In the genomic region with DNA sequence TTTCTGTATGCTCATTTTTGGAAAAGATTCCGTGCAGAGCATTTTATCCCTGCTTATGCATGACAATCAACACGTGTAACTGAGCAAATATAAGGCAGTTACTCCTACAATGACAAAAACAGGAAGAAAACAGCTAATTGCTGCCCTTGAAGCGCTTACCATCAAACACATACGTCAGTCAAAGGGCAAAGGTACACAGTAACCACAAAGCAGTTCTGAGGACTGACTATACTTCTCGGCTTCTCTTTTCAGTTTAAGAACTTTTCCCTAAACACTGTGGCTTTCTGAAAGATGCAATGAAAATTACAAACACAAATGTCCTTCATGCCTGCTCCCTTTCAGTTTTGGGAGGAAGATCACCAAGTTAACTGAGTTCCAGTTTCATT, we compare ENCODE assay signal across 10 cellular contexts.
DNase-seq lines count a peak whose midpoint lies in the region; ATAC-seq and TF ChIP-seq lines count a peak whose summit lies in the region.
"Had no signal": no experiment of that assay in that cellular context is flagged by ENCODE, and none has a peak within 500 bp of the region (broad histone marks: within the 10 kb centered on the region; RNA-seq: fewer than 3 reads in every experiment).

No MANE protein-coding gene starts in this region.

- no peak overlapping the region for H3K4me3 ChIP-seq in trophoblast cell (ENCODE audit: low read depth, low read length)
- H3K4me3 ChIP-seq: adrenal gland, lower lobe of right lung had no signal

- no peak overlapping the region for H4K8ac ChIP-seq in trophoblast cell (ENCODE audit: low read depth, low read length)

- H3K14ac ChIP-seq in trophoblast cell (ENCODE audit: low read length) = no peak overlapping the region

- intact Hi-C loops in Calu3 (cut with micrococcal nuclease; ENCODE audit: unreplicated experiment) = no loop called here

- H4K12ac ChIP-seq in trophoblast cell (ENCODE audit: low read depth, low read length) = no peak overlapping the region

- no peak overlapping the region for H2AK5ac ChIP-seq in trophoblast cell (ENCODE audit: low read length)

- H4K91ac ChIP-seq in trophoblast cell (ENCODE audit: low read depth, low read length) = no peak overlapping the region

- H3K9me3 ChIP-seq in trophoblast cell (ENCODE audit: insufficient read depth, low read depth, low read length) = no peaks in the 10 kb centered on the region
- H3K9me3 ChIP-seq: adrenal gland, lower lobe of right lung had no signal

- no TSS peak for BruUV-seq in Calu3 (replicated peaks; lab: Mats Ljungman, UMichigan)

- H3K36me3 Mint-ChIP-seq in Calu3 (ENCODE audit: insufficient read depth, unreplicated experiment) (peaks cover 52% of the 10 kb centered on the region), IgD-negative memory B cell (peaks cover 19% of the 10 kb centered on the region), chondrocyte (ENCODE audit: low read depth) (peaks cover 37% of the 10 kb centered on the region), osteocyte (ENCODE audit: unreplicated experiment) (peaks cover 70% of the 10 kb centered on the region)

- WGBS in trophoblast cell (ENCODE audit: extremely low coverage, insufficient coverage, insufficient read length) = no CpG with 5 or more reads among the region's 5 CpGs

- H3K4me1 Mint-ChIP-seq in Calu3 (ENCODE audit: low read depth, unreplicated experiment) (peaks cover 43% of the 10 kb centered on the region), IgD-negative memory B cell (peaks cover 3 to 28% (median 9%) of the 10 kb centered on the region in 3 donors), chondrocyte (ENCODE audit: low read depth) (peaks cover 61% of the 10 kb centered on the region), osteocyte (ENCODE audit: unreplicated experiment) (peaks cover 59% of the 10 kb centered on the region)

- no peak overlapping the region for H2BK12ac ChIP-seq in trophoblast cell (ENCODE audit: low read length)

- H3K79me1 ChIP-seq in trophoblast cell (ENCODE audit: low read length) = peaks cover 2% of the 10 kb centered on the region

- H3K9ac ChIP-seq in trophoblast cell (ENCODE audit: low read length) = no peak overlapping the region

- no peak overlapping the region for H3K4me2 ChIP-seq in trophoblast cell (ENCODE audit: low read length)

- no peak overlapping the region for H3K23ac ChIP-seq in trophoblast cell (ENCODE audit: low read length)

- H3K27me3 ChIP-seq in trophoblast cell (ENCODE audit: insufficient read depth, low read length) = no peaks in the 10 kb centered on the region
- H3K27me3 ChIP-seq: adrenal gland had no signal

- H3K4me1 ChIP-seq in trophoblast cell (ENCODE audit: control insufficient read depth in 1 of 2, insufficient read depth in 2 of 2, low read length in 2 of 2) = peaks cover 0 to 4% of the 10 kb centered on the region in 2 experiments

- H3K79me2 ChIP-seq in trophoblast cell (ENCODE audit: control insufficient read depth, insufficient read depth, low read length, poor library complexity) = no peaks in the 10 kb centered on the region

- no peaks in the 10 kb centered on the region for H3K27me3 Mint-ChIP-seq in Calu3 (ENCODE audit: unreplicated experiment)
- H3K27me3 Mint-ChIP-seq in IgD-negative memory B cell = no peaks in the 10 kb centered on the region
- H3K27me3 Mint-ChIP-seq in chondrocyte (ENCODE audit: low read depth) = no peaks in the 10 kb centered on the region
- H3K27me3 Mint-ChIP-seq in osteocyte (ENCODE audit: unreplicated experiment) = no peaks in the 10 kb centered on the region

- H3K9me3 Mint-ChIP-seq in Calu3 (ENCODE audit: low read depth, unreplicated experiment) (peaks cover 2% of the 10 kb centered on the region), IgD-negative memory B cell (no peaks in the 10 kb centered on the region), chondrocyte (ENCODE audit: low read depth) (no peaks in the 10 kb centered on the region), osteocyte (ENCODE audit: unreplicated experiment) (no peaks in the 10 kb centered on the region)

- no peak overlapping the region for H2BK5ac ChIP-seq in trophoblast cell (ENCODE audit: low read depth, low read length, poor library complexity)

- no peaks in the 10 kb centered on the region for H3K36me3 ChIP-seq in trophoblast cell (ENCODE audit: control insufficient read depth in 1 of 2, insufficient read depth in 2 of 2, low read length in 2 of 2)

- ATAC-seq in GM19397 (IDR thresholded peaks at IDR 0.05; ENCODE audit: unreplicated experiment) = no peak

- no peak overlapping the region for H3K4me3 Mint-ChIP-seq in Calu3 (ENCODE audit: low read depth, unreplicated experiment)
- H3K4me3 Mint-ChIP-seq in IgD-negative memory B cell = no peak overlapping the region
- no peak overlapping the region for H3K4me3 Mint-ChIP-seq in chondrocyte (ENCODE audit: unreplicated experiment)
- no peak overlapping the region for H3K4me3 Mint-ChIP-seq in osteocyte (ENCODE audit: unreplicated experiment)

- CTCF ChIA-PET in Calu3 (lab: Charles Lee) = interaction anchor here (0.6 kb wide), 1 partner anchor 33 kb away, joined by 4 read pairs; no protein-coding TSS in a partner anchor

- no peak for DNase-seq in Calu3
- DNase-seq in chondrocyte (ENCODE audit: low spot score) = no peak
- DNase-seq in osteocyte (ENCODE audit: extremely low spot score, unreplicated experiment) = no peak
- DNase-seq in cortex of kidney (lab: John Stamatoyannopoulos, UW) = no peak
- DNase-seq in NCI-H2196 treated with DMSO at 0.1 percent for 48 hours (lab: John Stamatoyannopoulos, UW; ENCODE audit: unreplicated experiment) = no peak
- DNase-seq in trophoblast cell = no peak
- DNase-seq: adrenal gland, lower lobe of right lung had no signal

- H3K4ac ChIP-seq in trophoblast cell (ENCODE audit: low read depth, low read length) = no peak overlapping the region

- no peak overlapping the region for H2BK120ac ChIP-seq in trophoblast cell (ENCODE audit: insufficient read depth, low read length, poor library complexity)

- TF ChIP-seq CTCF in Calu3 (IDR thresholded peaks at IDR 0.05; ENCODE audit: unreplicated experiment) (no peak), chondrocyte (IDR thresholded peaks at IDR 0.05) (no peak), osteocyte (IDR thresholded peaks at IDR 0.05) (no peak)

- H3K27ac Mint-ChIP-seq in Calu3 (ENCODE audit: unreplicated experiment) = peak overlapping the region; percentile 95
- H3K27ac Mint-ChIP-seq in IgD-negative memory B cell = peak overlapping the region; percentile 49 to 55 (median 53)
- peak overlapping the region; percentile 100 for H3K27ac Mint-ChIP-seq in chondrocyte (ENCODE audit: unreplicated experiment)
- peak overlapping the region; percentile 100 for H3K27ac Mint-ChIP-seq in osteocyte (ENCODE audit: unreplicated experiment)

- H3K18ac ChIP-seq in trophoblast cell (ENCODE audit: low read length) = no peak overlapping the region

- H2AFZ ChIP-seq in trophoblast cell (ENCODE audit: insufficient read depth, low read length, poor library complexity) = no peak overlapping the region

- H3K27ac ChIP-seq in trophoblast cell (ENCODE audit: low read depth, low read length) = no peak overlapping the region
